8 cellular contexts compared by ENCODE assay signal in genomic region chr10:98323221-98324164, GRCh38. TPM values are rescaled to one million over a fixed set of nuclear protein-coding genes. Genes with fewer than 3 reads are reported as not detected.
DNase-seq lines count a peak whose midpoint lies in the region; ATAC-seq, FAIRE-seq and TF ChIP-seq lines count a peak whose summit lies in the region.

No MANE protein-coding gene starts in this region.

- DNase-seq in MG63 (peak; percentile 86), kidney (peak; percentile 95), aorta (peak; percentile 90 to 91), middle frontal gyrus (ENCODE audit: extremely low spot score, low spot score) (no peak), dorsolateral prefrontal cortex (no peak)

- peaks cover 2% of the 10 kb centered on the region for H3K27me3 Mint-ChIP-seq in activated T-helper 17 cell treated with anti-CD3 and anti-CD28 coated beads, Interleukin-2, amount 50 U/mL, for 72 hours

- no peaks in the 10 kb centered on the region for H3K4me1 Mint-ChIP-seq in activated T-helper 17 cell treated with anti-CD3 and anti-CD28 coated beads, Interleukin-2, amount 50 U/mL, for 72 hours

- no peaks in the 10 kb centered on the region for H3K36me3 ChIP-seq in BLaER1
- H3K36me3 ChIP-seq in MG63, result no peaks in the 10 kb centered on the region
- H3K36me3 ChIP-seq in kidney (ENCODE audit: control insufficient read depth in 1 of 2, insufficient read depth in 2 of 2, low read length in 2 of 2), result no peaks in the 10 kb centered on the region
- H3K36me3 ChIP-seq in aorta (ENCODE audit: control insufficient read depth in 1 of 2, insufficient read depth in 2 of 2, low read length in 1 of 2), result no peaks in the 10 kb centered on the region

- H3K36me3 Mint-ChIP-seq in activated T-helper 17 cell treated with anti-CD3 and anti-CD28 coated beads, Interleukin-2, amount 50 U/mL, for 72 hours (ENCODE audit: low read depth), result no peaks in the 10 kb centered on the region

- H4K20me1 ChIP-seq in BLaER1, result no peaks in the 10 kb centered on the region

- no peak overlapping the region for H3K9ac ChIP-seq in BLaER1
- no peak overlapping the region for H3K9ac ChIP-seq in kidney (ENCODE audit: low read length in 2 of 2)

- H3K4me1 ChIP-seq in BLaER1 (peaks cover 87% of the 10 kb centered on the region), kidney (ENCODE audit: control insufficient read depth in 1 of 2, insufficient read depth in 1 of 2, low read depth in 1 of 2, low read length in 2 of 2) (no peaks in the 10 kb centered on the region), aorta (ENCODE audit: control insufficient read depth in 1 of 2, insufficient read depth in 2 of 2, low read length in 2 of 2) (no peaks in the 10 kb centered on the region)

- H3K27ac ChIP-seq in BLaER1 (no peak overlapping the region), kidney (ENCODE audit: low read depth in 2 of 2, low read length in 2 of 2) (no peak overlapping the region), aorta (ENCODE audit: low read depth in 1 of 2, low read length in 2 of 2) (no peak overlapping the region), dorsolateral prefrontal cortex (no peak overlapping the region)

- peak; percentile 78 for ATAC-seq in activated T-helper 17 cell treated with anti-CD3 and anti-CD28 coated beads, Interleukin-2, amount 50 U/mL, for 72 hours (replicated peaks)
- ATAC-seq in aorta (ENCODE audit: low FRiP score), result peak; percentile 70
- no peak for ATAC-seq in GM18861 (IDR thresholded peaks at IDR 0.05; ENCODE audit: unreplicated experiment)

- no peaks in the 10 kb centered on the region for H3K9me3 Mint-ChIP-seq in activated T-helper 17 cell treated with anti-CD3 and anti-CD28 coated beads, Interleukin-2, amount 50 U/mL, for 72 hours

- H3K4me2 ChIP-seq in BLaER1, result peak overlapping the region; percentile 90; the same call in 1 of the 2 replicates

- no peak for TF ChIP-seq CTCF in kidney (IDR thresholded peaks at IDR 0.05; ENCODE audit: borderline replicate concordance, extremely low read depth, insufficient read depth)
- no peak for TF ChIP-seq CTCF in dorsolateral prefrontal cortex (IDR thresholded peaks at IDR 0.05 in 54 of 56, conservative IDR thresholded peaks at IDR 0.05 in 2 of 56; ENCODE audit: low read depth in 1 of 56, partially characterized antibody in 56 of 56)

- no peaks in the 10 kb centered on the region for H3K27me3 ChIP-seq in BLaER1
- H3K27me3 ChIP-seq in MG63, result no peaks in the 10 kb centered on the region
- H3K27me3 ChIP-seq in aorta (ENCODE audit: control insufficient read depth in 1 of 2, insufficient read depth in 2 of 2, low read length in 1 of 2), result no peaks in the 10 kb centered on the region
- H3K27me3 ChIP-seq in dorsolateral prefrontal cortex, result peaks cover 0 to 15% (median 0%) of the 10 kb centered on the region in 45 donors

- H3K27ac Mint-ChIP-seq in activated T-helper 17 cell treated with anti-CD3 and anti-CD28 coated beads, Interleukin-2, amount 50 U/mL, for 72 hours, result no peak overlapping the region

- intact Hi-C loops in kidney (cut with DNase I), result no loop called here
- intact Hi-C loops in aorta (cut with DNase I), result no loop called here
- intact Hi-C loops in dorsolateral prefrontal cortex (cut with DNase I), result no loop called here

- no peak overlapping the region for H3K4me3 ChIP-seq in BLaER1
- H3K4me3 ChIP-seq in MG63, result no peak overlapping the region
- no peak overlapping the region for H3K4me3 ChIP-seq in kidney (ENCODE audit: low read length in 2 of 2)
- no peak overlapping the region for H3K4me3 ChIP-seq in aorta (ENCODE audit: low read length in 2 of 2)
- no peak overlapping the region for H3K4me3 ChIP-seq in dorsolateral prefrontal cortex

- H3K4me3 Mint-ChIP-seq in activated T-helper 17 cell treated with anti-CD3 and anti-CD28 coated beads, Interleukin-2, amount 50 U/mL, for 72 hours, result no peak overlapping the region

- H3K9me3 ChIP-seq in BLaER1 (0 out of 2 replicates have a peak, but pooled peaks cover 4% of the 10 kb centered on the region), MG63 (0 out of 2 replicates have a peak, but pooled peaks cover 2% of the 10 kb centered on the region), kidney (ENCODE audit: control insufficient read depth in 1 of 2, low read length in 2 of 2) (no peaks in the 10 kb centered on the region), aorta (ENCODE audit: control insufficient read depth, low read length) (no peaks in the 10 kb centered on the region)

- WGBS in aorta, 2 donors, result 51 to 64% methylated on average over 4 of the region's 4 CpGs

- no peak for FAIRE-seq in kidney (lab: Jason Lieb, UNC)

RNA-seq across cellular contexts. Expression of gene LOXL4, which starts 55.5 kb away (rescaled TPM):
- total RNA-seq in MG63 (2014; rRNA removed; shearing (Covaris generic); ENCODE audit: low replicate concordance), result not detected in 2 replicates
- not detected for total RNA-seq in activated T-helper 17 cell treated with anti-CD3 and anti-CD28 coated beads, Interleukin-2, amount 50 U/mL, for 72 hours
- total RNA-seq in kidney (15.1 TPM), aorta (10 to 100 TPM; 15.5 to 29.9 TPM), dorsolateral prefrontal cortex (1 to 10 TPM in 8 of 120 experiments, under 1 TPM in 109, not detected in 3; 0.13 to 3.3 (median 0.50) TPM)
- polyA plus RNA-seq in kidney (ENCODE audit: insufficient read depth, low read depth, low replicate concordance) (3.4 TPM), aorta (1 to 10 TPM; 3.9 to 6.7 TPM)

Comparison
In these comparisons a context has a peak if more than half of its experiments do, and no peak if none do; other contexts are left out.
1. DNase-seq: peak in MG63 (single experiment), kidney (single experiment) and aorta (2 of 2); none in middle frontal gyrus (single experiment) and dorsolateral prefrontal cortex (0 of 10).